ENCODE assay signal across 8 cellular contexts in genomic region chr17:18921912-18922451, GRCh38. TPM values are rescaled to one million over a fixed set of nuclear protein-coding genes. Genes with fewer than 3 reads are reported as not detected.
DNase-seq lines count a peak whose midpoint lies in the region; ATAC-seq and TF ChIP-seq lines count a peak whose summit lies in the region.
"Had no signal": no experiment of that assay in that cellular context is flagged by ENCODE, and none has a peak within 500 bp of the region (broad histone marks: within the 10 kb centered on the region; RNA-seq: fewer than 3 reads in every experiment).

No MANE protein-coding gene starts in this region.

- peaks cover under 1% of the 10 kb centered on the region for H3K36me3 ChIP-seq in muscle layer of colon (ENCODE audit: insufficient read depth, low read length)
- peaks cover 0 to 37% (median 23%) of the 10 kb centered on the region in 9 donors for H3K36me3 ChIP-seq in heart left ventricle

- peak overlapping the region; percentile 67 for H3K4me3 Mint-ChIP-seq in T-helper 2 cell treated with Interferon-gamma antibody and Interleukin-4, amounts not matched to agents 5 μg/mL and 100 μg/mL, for 36 hours

- no peaks in the 10 kb centered on the region for H3K9me3 Mint-ChIP-seq in T-helper 2 cell treated with Interferon-gamma antibody and Interleukin-4, amounts not matched to agents 5 μg/mL and 100 μg/mL, for 36 hours

- H3K4me3 ChIP-seq in muscle layer of colon (ENCODE audit: low read depth in 1 of 2, low read length in 2 of 2) (no peak overlapping the region), heart left ventricle (no peak overlapping the region)

- 68 to 77% (median 74%) methylated on average over 4 of the region's 4 CpGs for WGBS in heart left ventricle, 4 donors

- peaks cover 48% of the 10 kb centered on the region for H3K4me1 Mint-ChIP-seq in T-helper 2 cell treated with Interferon-gamma antibody and Interleukin-4, amounts not matched to agents 5 μg/mL and 100 μg/mL, for 36 hours (ENCODE audit: low read depth)

- no peaks in the 10 kb centered on the region for H3K27me3 Mint-ChIP-seq in T-helper 2 cell treated with Interferon-gamma antibody and Interleukin-4, amounts not matched to agents 5 μg/mL and 100 μg/mL, for 36 hours (ENCODE audit: low read depth)

- no peak for TF ChIP-seq CTCF in heart left ventricle (IDR thresholded peaks at IDR 0.05)

- H3K27me3 ChIP-seq in muscle layer of colon (ENCODE audit: control insufficient read depth in 1 of 2, insufficient read depth in 2 of 2, low read length in 2 of 2): no peaks in the 10 kb centered on the region
- H3K27me3 ChIP-seq in heart left ventricle: no peaks in the 10 kb centered on the region

- H3K4me1 ChIP-seq in muscle layer of colon (ENCODE audit: insufficient read depth, low read length): peaks cover 26% of the 10 kb centered on the region
- peaks cover 0 to 27% (median 13%) of the 10 kb centered on the region in 12 donors for H3K4me1 ChIP-seq in heart left ventricle

- ATAC-seq in GM18909 (IDR thresholded peaks at IDR 0.05; ENCODE audit: poor library complexity, unreplicated experiment) (peak; percentile 66), HG02970 (IDR thresholded peaks at IDR 0.05; ENCODE audit: low FRiP score, unreplicated experiment) (peak; percentile 49), heart left ventricle (no peak)

- intact Hi-C loops in heart left ventricle (cut with DNase I): loop anchor here in 1 of 10 donors (5.0 kb wide), 1 partner anchor 55 kb away; no protein-coding TSS in a partner anchor

- DNase-seq in T-helper 2 cell treated with Interferon-gamma antibody and Interleukin-4, amounts not matched to agents 5 μg/mL and 100 μg/mL, for 36 hours (ENCODE audit: low spot score): peak; percentile 48
- DNase-seq in heart left ventricle (no peak), H4 (ENCODE audit: low spot score) (no peak), anterior cingulate cortex (lab: John Stamatoyannopoulos, UW) (no peak)

- peak overlapping the region; percentile 81 for H3K27ac Mint-ChIP-seq in T-helper 2 cell treated with Interferon-gamma antibody and Interleukin-4, amounts not matched to agents 5 μg/mL and 100 μg/mL, for 36 hours

- H3K9me3 ChIP-seq in muscle layer of colon (ENCODE audit: low read length) (no peaks in the 10 kb centered on the region), heart left ventricle (no peaks in the 10 kb centered on the region)

- peak overlapping the region; percentile 40 for H3K27ac ChIP-seq in muscle layer of colon (ENCODE audit: low read depth, low read length)
- H3K27ac ChIP-seq in heart left ventricle: peak overlapping the region in 2 of 12 donors; percentile 35 to 61

- no peak overlapping the region for H3K9ac ChIP-seq in muscle layer of colon (ENCODE audit: low read length)

- TF ChIP-seq POLR2A in heart left ventricle (IDR thresholded peaks at IDR 0.05): no peak

- H3K36me3 Mint-ChIP-seq in T-helper 2 cell treated with Interferon-gamma antibody and Interleukin-4, amounts not matched to agents 5 μg/mL and 100 μg/mL, for 36 hours (ENCODE audit: low read depth): peaks cover 35% of the 10 kb centered on the region

RNA-seq across cellular contexts. Expression of gene SLC5A10, which starts 30.0 kb away (rescaled TPM):
- total RNA-seq in heart left ventricle: under 1 TPM in 2 of 9 donors, not detected in 7; 0.11 to 0.31 TPM
- under 1 TPM; 0.04 to 0.08 TPM for polyA plus RNA-seq in heart left ventricle
- total RNA-seq in H4 (2014; rRNA removed; shearing (Covaris generic)): 0.10 TPM in 1 of 2 replicates, not detected in the other
- total RNA-seq: T-helper 1 cell treated with Interleukin-12 subunit alpha and Interleukin-12 subunit beta and Interleukin-4 antibody, amounts not matched to agents 30 ng/mL and 1 ng/mL, for 36 hours had no signal

Comparison
In these comparisons a context has a peak if more than half of its experiments do, and no peak if none do; other contexts are left out.
1. ATAC-seq: peak in GM18909 (single experiment) and HG02970 (single experiment); none in heart left ventricle (0 of 4).